22 cellular contexts compared by ENCODE assay signal in the genomic region with DNA sequence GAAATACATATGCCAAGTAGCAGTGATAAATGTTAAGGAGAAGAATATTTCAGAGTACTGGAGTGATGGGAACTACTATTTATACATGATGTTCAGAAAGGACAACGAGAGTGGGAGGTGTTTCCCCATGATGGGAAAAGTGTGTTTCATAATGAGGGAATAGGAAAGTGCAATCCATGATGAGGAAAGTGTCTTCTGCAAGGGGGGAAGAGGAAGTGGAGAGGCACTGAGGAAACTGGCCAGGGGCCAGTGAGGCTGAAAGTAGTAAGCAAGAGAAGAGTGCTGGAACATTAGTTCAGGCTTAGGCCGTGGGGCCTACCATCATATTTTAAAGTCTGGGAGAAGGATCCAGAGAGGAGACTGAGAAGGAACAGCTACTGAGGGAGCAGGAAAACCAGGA.
DNase-seq lines count a peak whose midpoint lies in the region; ATAC-seq and TF ChIP-seq lines count a peak whose summit lies in the region.
"Had no signal": no experiment of that assay in that cellular context is flagged by ENCODE, and none has a peak within 500 bp of the region (broad histone marks: within the 10 kb centered on the region; RNA-seq: fewer than 3 reads in every experiment).

No MANE protein-coding gene starts in this region.

- H3K4me2 ChIP-seq in trophoblast cell (ENCODE audit: low read length), result no peak overlapping the region

- TF ChIP-seq EP300 in gastroesophageal sphincter (IDR thresholded peaks at IDR 0.05), result no peak

- DNase-seq in Right ventricle myocardium inferior (ENCODE audit: missing footprints) (peak; percentile 84), cardiac septum (ENCODE audit: low spot score) (no peak), lower lobe of right lung (peak; percentile 78), upper lobe of right lung (peak; percentile 68), trophoblast cell (no peak)
- DNase-seq: activated CD4-positive, alpha-beta T cell treated with anti-CD3 and anti-CD28 coated beads, Interleukin-2, amount 10 ng/mL, durations not matched to agents 7 days and 5 days; activated effector memory CD4-positive, alpha-beta T cell treated with Interleukin-2 at 50 U/mL for 16 hours; CD8-positive, alpha-beta T cell; effector CD4-positive, alpha-beta T cell; GM23248; KBM-7; NCI-H2029 treated with DMSO at 0.1 percent for 48 hours; NCI-H526 treated with DMSO at 0.1 percent for 48 hours; NK-92 treated with Interleukin-12 subunit alpha and Interleukin-12 subunit beta, amount 100 ng/mL, for 24 hours; SHP77; stimulated activated CD4-positive, alpha-beta T cell treated with anti-CD3 and anti-CD28 coated beads, Interleukin-4, amount 100 ng/mL, for 24 hours; SW 1271 had no signal

- no peaks in the 10 kb centered on the region for H3K79me2 ChIP-seq in trophoblast cell (ENCODE audit: control insufficient read depth, insufficient read depth, low read length, poor library complexity)

- H3K27ac ChIP-seq in gastroesophageal sphincter (no peak overlapping the region), lower lobe of right lung (no peak overlapping the region), upper lobe of right lung (no peak overlapping the region), trophoblast cell (ENCODE audit: low read depth, low read length) (no peak overlapping the region)
- H3K27ac ChIP-seq: GM23248, suprapubic skin had no signal

- H3K18ac ChIP-seq in trophoblast cell (ENCODE audit: low read length), result no peak overlapping the region

- H3K14ac ChIP-seq in trophoblast cell (ENCODE audit: low read length), result no peak overlapping the region

- H3K36me3 ChIP-seq in gastroesophageal sphincter (no peaks in the 10 kb centered on the region), lower lobe of right lung (no peaks in the 10 kb centered on the region), upper lobe of right lung (peaks cover 6% of the 10 kb centered on the region), trophoblast cell (ENCODE audit: control insufficient read depth in 1 of 2, insufficient read depth in 2 of 2, low read length in 2 of 2) (no peaks in the 10 kb centered on the region)
- H3K36me3 ChIP-seq: suprapubic skin had no signal

- H4K91ac ChIP-seq in trophoblast cell (ENCODE audit: low read depth, low read length), result no peak overlapping the region

- no peak overlapping the region for H2AK5ac ChIP-seq in trophoblast cell (ENCODE audit: low read length)

- no peak overlapping the region for H3K23ac ChIP-seq in trophoblast cell (ENCODE audit: low read length)

- no peak overlapping the region for H4K8ac ChIP-seq in trophoblast cell (ENCODE audit: low read depth, low read length)

- H3K4me3 ChIP-seq in gastroesophageal sphincter, result no peak overlapping the region
- no peak overlapping the region for H3K4me3 ChIP-seq in lower lobe of right lung
- H3K4me3 ChIP-seq in upper lobe of right lung, result no peak overlapping the region
- H3K4me3 ChIP-seq in trophoblast cell (ENCODE audit: low read depth, low read length), result no peak overlapping the region
- H3K4me3 ChIP-seq: GM23248, suprapubic skin had no signal

- TF ChIP-seq CTCF in gastroesophageal sphincter (IDR thresholded peaks at IDR 0.05), result no peak
- TF ChIP-seq CTCF in lower lobe of right lung (IDR thresholded peaks at IDR 0.05), result no peak
- TF ChIP-seq CTCF in upper lobe of right lung (IDR thresholded peaks at IDR 0.05), result no peak

- no peaks in the 10 kb centered on the region for H3K79me1 ChIP-seq in trophoblast cell (ENCODE audit: low read length)

- H3K27me3 ChIP-seq in gastroesophageal sphincter, result no peaks in the 10 kb centered on the region
- H3K27me3 ChIP-seq in lower lobe of right lung (ENCODE audit: low read depth), result no peaks in the 10 kb centered on the region
- no peaks in the 10 kb centered on the region for H3K27me3 ChIP-seq in upper lobe of right lung
- no peaks in the 10 kb centered on the region for H3K27me3 ChIP-seq in trophoblast cell (ENCODE audit: insufficient read depth, low read length)
- H3K27me3 ChIP-seq: suprapubic skin had no signal

- no peak overlapping the region for H3K4ac ChIP-seq in trophoblast cell (ENCODE audit: low read depth, low read length)

- H4K12ac ChIP-seq in trophoblast cell (ENCODE audit: low read depth, low read length), result no peak overlapping the region

- no peak for TF ChIP-seq POLR2A in gastroesophageal sphincter (IDR thresholded peaks at IDR 0.05)

- no peak overlapping the region for H2BK5ac ChIP-seq in trophoblast cell (ENCODE audit: low read depth, low read length, poor library complexity)

- H3K9ac ChIP-seq in trophoblast cell (ENCODE audit: low read length), result no peak overlapping the region
- H3K9ac ChIP-seq: GM23248 had no signal

- ATAC-seq in Right ventricle myocardium inferior, result no peak
- peak; percentile 41 for ATAC-seq in gastroesophageal sphincter
- ATAC-seq in lower lobe of right lung, result peak; percentile 66 to 70
- peak; percentile 83 for ATAC-seq in upper lobe of right lung
- no peak for ATAC-seq in HG03520 (IDR thresholded peaks at IDR 0.05; ENCODE audit: unreplicated experiment)
- ATAC-seq in GM18520 (IDR thresholded peaks at IDR 0.05; ENCODE audit: unreplicated experiment), result no peak
- ATAC-seq: activated naive CD4-positive, alpha-beta T cell treated with anti-CD3 and anti-CD28 coated beads, Interleukin-2, amount 50 U/mL, for 72 hours; CD8-positive, alpha-beta T cell had no signal

- H3K9me3 ChIP-seq in gastroesophageal sphincter (no peaks in the 10 kb centered on the region), lower lobe of right lung (no peaks in the 10 kb centered on the region), upper lobe of right lung (no peaks in the 10 kb centered on the region), trophoblast cell (ENCODE audit: insufficient read depth, low read depth, low read length) (no peaks in the 10 kb centered on the region)
- H3K9me3 ChIP-seq: suprapubic skin had no signal

- H2BK12ac ChIP-seq in trophoblast cell (ENCODE audit: low read length), result no peak overlapping the region

- 31 to 37% methylated on average over 2 of the region's 2 CpGs for WGBS in gastroesophageal sphincter (ENCODE audit: low coverage in 1 of 2), 2 donors
- no CpG with 5 or more reads among the region's 2 CpGs for WGBS in trophoblast cell (ENCODE audit: extremely low coverage, insufficient coverage, insufficient read length)

- no peak overlapping the region for H2BK120ac ChIP-seq in trophoblast cell (ENCODE audit: insufficient read depth, low read length, poor library complexity)

- intact Hi-C loops in Right ventricle myocardium inferior (cut with DNase I), result no loop called here
- intact Hi-C loops in cardiac septum (cut with DNase I), result no loop called here
- intact Hi-C loops in lower lobe of right lung (cut with DNase I), result no loop called here
- intact Hi-C loops in upper lobe of right lung (cut with DNase I), result no loop called here

- H3K4me1 ChIP-seq in gastroesophageal sphincter (no peaks in the 10 kb centered on the region), lower lobe of right lung (no peaks in the 10 kb centered on the region), upper lobe of right lung (no peaks in the 10 kb centered on the region), trophoblast cell (ENCODE audit: control insufficient read depth in 1 of 2, insufficient read depth in 2 of 2, low read length in 2 of 2) (no peaks in the 10 kb centered on the region)
- H3K4me1 ChIP-seq: suprapubic skin had no signal

- no peak overlapping the region for H2AFZ ChIP-seq in trophoblast cell (ENCODE audit: insufficient read depth, low read length, poor library complexity)
- H2AFZ ChIP-seq: GM23248 had no signal

Comparison
In these comparisons a context has a peak if more than half of its experiments do, and no peak if none do; other contexts are left out.
1. DNase-seq: peak in Right ventricle myocardium inferior (single experiment), lower lobe of right lung (single experiment) and upper lobe of right lung (single experiment); none in cardiac septum (single experiment) and trophoblast cell (0 of 2).
2. ATAC-seq: peak in gastroesophageal sphincter (single experiment), lower lobe of right lung (2 of 2) and upper lobe of right lung (single experiment); none in Right ventricle myocardium inferior (single experiment), HG03520 (single experiment) and GM18520 (single experiment).